1 cellular context compared by ENCODE assay signal in the genomic region with DNA sequence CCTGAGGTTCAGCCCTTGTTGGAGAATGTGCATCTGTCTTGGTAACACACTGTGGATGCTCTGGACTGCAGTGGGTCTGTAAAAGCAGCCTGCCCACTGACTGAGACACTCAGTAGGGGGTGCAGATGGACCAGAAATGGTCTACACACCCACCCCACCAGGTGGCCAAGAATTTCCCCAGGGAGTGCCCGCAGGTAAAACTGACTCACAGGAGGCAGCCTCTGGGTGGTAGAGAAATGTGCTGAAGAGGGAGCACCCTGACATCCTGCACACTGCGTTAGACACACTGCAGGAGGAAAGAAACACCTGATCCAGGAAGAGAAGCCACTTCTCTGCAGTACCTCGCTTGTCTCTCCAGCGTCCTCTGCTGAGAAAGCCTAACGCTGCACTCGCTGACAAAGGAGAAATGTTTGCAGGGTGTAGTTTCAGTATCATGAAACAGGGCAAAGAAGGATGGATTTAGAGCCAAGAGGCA.
TF ChIP-seq lines count a peak whose summit lies in the region.

No MANE protein-coding gene starts in this region.

TF ChIP-seq in H1, 55 proteins besides CTCF, POLR2A, EP300 and RAD21 (continued from another document):
- TF ChIP-seq, protein P1, sequence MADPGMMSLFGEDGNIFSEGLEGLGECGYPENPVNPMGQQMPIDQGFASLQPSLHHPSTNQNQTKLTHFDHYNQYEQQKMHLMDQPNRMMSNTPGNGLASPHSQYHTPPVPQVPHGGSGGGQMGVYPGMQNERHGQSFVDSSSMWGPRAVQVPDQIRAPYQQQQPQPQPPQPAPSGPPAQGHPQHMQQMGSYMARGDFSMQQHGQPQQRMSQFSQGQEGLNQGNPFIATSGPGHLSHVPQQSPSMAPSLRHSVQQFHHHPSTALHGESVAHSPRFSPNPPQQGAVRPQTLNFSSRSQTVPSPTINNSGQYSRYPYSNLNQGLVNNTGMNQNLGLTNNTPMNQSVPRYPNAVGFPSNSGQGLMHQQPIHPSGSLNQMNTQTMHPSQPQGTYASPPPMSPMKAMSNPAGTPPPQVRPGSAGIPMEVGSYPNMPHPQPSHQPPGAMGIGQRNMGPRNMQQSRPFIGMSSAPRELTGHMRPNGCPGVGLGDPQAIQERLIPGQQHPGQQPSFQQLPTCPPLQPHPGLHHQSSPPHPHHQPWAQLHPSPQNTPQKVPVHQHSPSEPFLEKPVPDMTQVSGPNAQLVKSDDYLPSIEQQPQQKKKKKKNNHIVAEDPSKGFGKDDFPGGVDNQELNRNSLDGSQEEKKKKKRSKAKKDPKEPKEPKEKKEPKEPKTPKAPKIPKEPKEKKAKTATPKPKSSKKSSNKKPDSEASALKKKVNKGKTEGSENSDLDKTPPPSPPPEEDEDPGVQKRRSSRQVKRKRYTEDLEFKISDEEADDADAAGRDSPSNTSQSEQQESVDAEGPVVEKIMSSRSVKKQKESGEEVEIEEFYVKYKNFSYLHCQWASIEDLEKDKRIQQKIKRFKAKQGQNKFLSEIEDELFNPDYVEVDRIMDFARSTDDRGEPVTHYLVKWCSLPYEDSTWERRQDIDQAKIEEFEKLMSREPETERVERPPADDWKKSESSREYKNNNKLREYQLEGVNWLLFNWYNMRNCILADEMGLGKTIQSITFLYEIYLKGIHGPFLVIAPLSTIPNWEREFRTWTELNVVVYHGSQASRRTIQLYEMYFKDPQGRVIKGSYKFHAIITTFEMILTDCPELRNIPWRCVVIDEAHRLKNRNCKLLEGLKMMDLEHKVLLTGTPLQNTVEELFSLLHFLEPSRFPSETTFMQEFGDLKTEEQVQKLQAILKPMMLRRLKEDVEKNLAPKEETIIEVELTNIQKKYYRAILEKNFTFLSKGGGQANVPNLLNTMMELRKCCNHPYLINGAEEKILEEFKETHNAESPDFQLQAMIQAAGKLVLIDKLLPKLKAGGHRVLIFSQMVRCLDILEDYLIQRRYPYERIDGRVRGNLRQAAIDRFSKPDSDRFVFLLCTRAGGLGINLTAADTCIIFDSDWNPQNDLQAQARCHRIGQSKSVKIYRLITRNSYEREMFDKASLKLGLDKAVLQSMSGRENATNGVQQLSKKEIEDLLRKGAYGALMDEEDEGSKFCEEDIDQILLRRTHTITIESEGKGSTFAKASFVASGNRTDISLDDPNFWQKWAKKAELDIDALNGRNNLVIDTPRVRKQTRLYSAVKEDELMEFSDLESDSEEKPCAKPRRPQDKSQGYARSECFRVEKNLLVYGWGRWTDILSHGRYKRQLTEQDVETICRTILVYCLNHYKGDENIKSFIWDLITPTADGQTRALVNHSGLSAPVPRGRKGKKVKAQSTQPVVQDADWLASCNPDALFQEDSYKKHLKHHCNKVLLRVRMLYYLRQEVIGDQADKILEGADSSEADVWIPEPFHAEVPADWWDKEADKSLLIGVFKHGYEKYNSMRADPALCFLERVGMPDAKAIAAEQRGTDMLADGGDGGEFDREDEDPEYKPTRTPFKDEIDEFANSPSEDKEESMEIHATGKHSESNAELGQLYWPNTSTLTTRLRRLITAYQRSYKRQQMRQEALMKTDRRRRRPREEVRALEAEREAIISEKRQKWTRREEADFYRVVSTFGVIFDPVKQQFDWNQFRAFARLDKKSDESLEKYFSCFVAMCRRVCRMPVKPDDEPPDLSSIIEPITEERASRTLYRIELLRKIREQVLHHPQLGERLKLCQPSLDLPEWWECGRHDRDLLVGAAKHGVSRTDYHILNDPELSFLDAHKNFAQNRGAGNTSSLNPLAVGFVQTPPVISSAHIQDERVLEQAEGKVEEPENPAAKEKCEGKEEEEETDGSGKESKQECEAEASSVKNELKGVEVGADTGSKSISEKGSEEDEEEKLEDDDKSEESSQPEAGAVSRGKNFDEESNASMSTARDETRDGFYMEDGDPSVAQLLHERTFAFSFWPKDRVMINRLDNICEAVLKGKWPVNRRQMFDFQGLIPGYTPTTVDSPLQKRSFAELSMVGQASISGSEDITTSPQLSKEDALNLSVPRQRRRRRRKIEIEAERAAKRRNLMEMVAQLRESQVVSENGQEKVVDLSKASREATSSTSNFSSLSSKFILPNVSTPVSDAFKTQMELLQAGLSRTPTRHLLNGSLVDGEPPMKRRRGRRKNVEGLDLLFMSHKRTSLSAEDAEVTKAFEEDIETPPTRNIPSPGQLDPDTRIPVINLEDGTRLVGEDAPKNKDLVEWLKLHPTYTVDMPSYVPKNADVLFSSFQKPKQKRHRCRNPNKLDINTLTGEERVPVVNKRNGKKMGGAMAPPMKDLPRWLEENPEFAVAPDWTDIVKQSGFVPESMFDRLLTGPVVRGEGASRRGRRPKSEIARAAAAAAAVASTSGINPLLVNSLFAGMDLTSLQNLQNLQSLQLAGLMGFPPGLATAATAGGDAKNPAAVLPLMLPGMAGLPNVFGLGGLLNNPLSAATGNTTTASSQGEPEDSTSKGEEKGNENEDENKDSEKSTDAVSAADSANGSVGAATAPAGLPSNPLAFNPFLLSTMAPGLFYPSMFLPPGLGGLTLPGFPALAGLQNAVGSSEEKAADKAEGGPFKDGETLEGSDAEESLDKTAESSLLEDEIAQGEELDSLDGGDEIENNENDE (IDR thresholded peaks at IDR 0.05; ENCODE audit: insufficient replicate concordance, low read length), result no peak
- TF ChIP-seq, protein P2, sequence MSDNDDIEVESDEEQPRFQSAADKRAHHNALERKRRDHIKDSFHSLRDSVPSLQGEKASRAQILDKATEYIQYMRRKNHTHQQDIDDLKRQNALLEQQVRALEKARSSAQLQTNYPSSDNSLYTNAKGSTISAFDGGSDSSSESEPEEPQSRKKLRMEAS (IDR thresholded peaks at IDR 0.05), result no peak
- TF ChIP-seq ASH2L (IDR thresholded peaks at IDR 0.05; ENCODE audit: low read length) (no peak), MAFK (IDR thresholded peaks at IDR 0.05; ENCODE audit: low read depth, low read length) (no peak), BCL11A (IDR thresholded peaks at IDR 0.05; ENCODE audit: low read depth in 2 of 2, low read length in 2 of 2) (no peak), SP1 (IDR thresholded peaks at IDR 0.05; ENCODE audit: low read depth, low read length) (no peak)
- TF ChIP-seq, protein P3, sequence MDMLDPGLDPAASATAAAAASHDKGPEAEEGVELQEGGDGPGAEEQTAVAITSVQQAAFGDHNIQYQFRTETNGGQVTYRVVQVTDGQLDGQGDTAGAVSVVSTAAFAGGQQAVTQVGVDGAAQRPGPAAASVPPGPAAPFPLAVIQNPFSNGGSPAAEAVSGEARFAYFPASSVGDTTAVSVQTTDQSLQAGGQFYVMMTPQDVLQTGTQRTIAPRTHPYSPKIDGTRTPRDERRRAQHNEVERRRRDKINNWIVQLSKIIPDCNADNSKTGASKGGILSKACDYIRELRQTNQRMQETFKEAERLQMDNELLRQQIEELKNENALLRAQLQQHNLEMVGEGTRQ (IDR thresholded peaks at IDR 0.05; ENCODE audit: low read length), result no peak
